ENCODE assay signal across 10 cellular contexts in the genomic region with DNA sequence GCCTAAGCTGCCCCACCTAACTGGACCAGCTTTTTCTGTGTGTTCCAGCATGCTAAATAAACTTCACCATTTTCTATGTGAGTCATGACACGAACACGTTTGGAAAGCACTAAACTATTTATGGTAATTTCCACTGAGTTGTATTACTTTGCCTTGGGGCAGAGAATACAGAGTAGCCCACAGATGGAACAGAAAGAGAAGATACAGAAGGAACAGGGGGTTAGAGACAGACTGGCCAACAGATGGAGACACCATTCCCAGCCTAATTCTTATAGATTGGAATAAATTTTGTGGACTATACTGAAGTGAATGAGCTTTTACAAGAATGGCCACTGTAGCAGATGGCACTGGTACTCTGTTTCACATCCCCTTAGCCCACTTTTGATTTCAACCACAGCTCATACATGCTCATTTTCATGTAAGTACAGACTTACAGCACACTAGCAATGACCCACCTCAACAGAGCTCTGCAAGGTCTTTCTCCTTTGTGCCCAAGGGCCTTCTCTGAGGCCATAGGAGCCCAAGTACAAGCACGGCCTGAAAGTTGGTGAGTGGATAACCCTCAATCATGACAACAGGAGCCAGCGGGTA. TPM values are rescaled to one million over a fixed set of nuclear protein-coding genes. Genes with fewer than 3 reads are reported as not detected.
DNase-seq lines count a peak whose midpoint lies in the region; ATAC-seq and TF ChIP-seq lines count a peak whose summit lies in the region.
"Had no signal": no experiment of that assay in that cellular context is flagged by ENCODE, and none has a peak within 500 bp of the region (broad histone marks: within the 10 kb centered on the region; RNA-seq: fewer than 3 reads in every experiment).

No MANE protein-coding gene starts in this region.

- peaks cover 4% of the 10 kb centered on the region; the same call in 1 of the 2 replicates for H3K79me2 ChIP-seq in OCI-LY3 (ENCODE audit: low read length)

- no peaks in the 10 kb centered on the region for H3K9me3 Mint-ChIP-seq in osteocyte (ENCODE audit: unreplicated experiment)
- H3K9me3 Mint-ChIP-seq: activated naive CD8-positive, alpha-beta T cell treated with anti-CD3 and anti-CD28 coated beads, Interleukin-2, amount 10 ng/mL, durations not matched to agents 7 days and 5 days had no signal

- H3K36me3 ChIP-seq in OCI-LY3 (replicated peaks; ENCODE audit: low read depth, low read length), result peaks cover 15% of the 10 kb centered on the region
- no peaks in the 10 kb centered on the region for H3K36me3 ChIP-seq in Peyer's patch

- no peaks in the 10 kb centered on the region for H3K36me3 Mint-ChIP-seq in osteocyte (ENCODE audit: unreplicated experiment)
- H3K36me3 Mint-ChIP-seq: activated naive CD8-positive, alpha-beta T cell treated with anti-CD3 and anti-CD28 coated beads, Interleukin-2, amount 10 ng/mL, durations not matched to agents 7 days and 5 days had no signal

- TF ChIP-seq POLR2A in Peyer's patch (IDR thresholded peaks at IDR 0.05), result no peak

- H3K27ac Mint-ChIP-seq in osteocyte (ENCODE audit: unreplicated experiment), result peak overlapping the region; percentile 1
- H3K27ac Mint-ChIP-seq: activated naive CD8-positive, alpha-beta T cell treated with anti-CD3 and anti-CD28 coated beads, Interleukin-2, amount 10 ng/mL, durations not matched to agents 7 days and 5 days had no signal

- peaks cover 63% of the 10 kb centered on the region for H3K4me1 ChIP-seq in OCI-LY3 (ENCODE audit: low read length)
- no peaks in the 10 kb centered on the region for H3K4me1 ChIP-seq in Peyer's patch

- peak overlapping the region; percentile 71 for H3K4me2 ChIP-seq in OCI-LY3 (ENCODE audit: low read length)

- H3K27me3 ChIP-seq in OCI-LY3 (ENCODE audit: low read depth, low read length) (no peaks in the 10 kb centered on the region), Peyer's patch (no peaks in the 10 kb centered on the region)

- no peaks in the 10 kb centered on the region for H4K20me1 ChIP-seq in OCI-LY3 (ENCODE audit: insufficient read depth, low read length)

- no peaks in the 10 kb centered on the region for H3K9me3 ChIP-seq in OCI-LY3 (ENCODE audit: insufficient read depth, low read length)
- H3K9me3 ChIP-seq in Peyer's patch, result no peaks in the 10 kb centered on the region

- ATAC-seq in GM18909 (IDR thresholded peaks at IDR 0.05; ENCODE audit: poor library complexity, unreplicated experiment) (peak; percentile 96), HG02763 (IDR thresholded peaks at IDR 0.05; ENCODE audit: unreplicated experiment) (peak; percentile 96)

- H3K4me1 Mint-ChIP-seq in osteocyte (ENCODE audit: unreplicated experiment), result peaks cover 14% of the 10 kb centered on the region

- H3K27me3 Mint-ChIP-seq in osteocyte (ENCODE audit: unreplicated experiment), result no peaks in the 10 kb centered on the region

- no peak for TF ChIP-seq CTCF in OCI-LY3 (IDR thresholded peaks at IDR 0.05; ENCODE audit: low read depth, low read length)
- TF ChIP-seq CTCF in osteocyte (IDR thresholded peaks at IDR 0.05), result peak; percentile 42
- no peak for TF ChIP-seq CTCF in Peyer's patch (IDR thresholded peaks at IDR 0.05)

- 0 out of 2 replicates have a peak overlapping the region, but pooled peaks have one; percentile 29 for H2AFZ ChIP-seq in OCI-LY3 (ENCODE audit: low read depth, low read length)

- H3K27ac ChIP-seq in OCI-LY3 (ENCODE audit: low read length) (peak overlapping the region; percentile 97), Peyer's patch (no peak overlapping the region)

- no peak overlapping the region for H3K4me3 Mint-ChIP-seq in osteocyte (ENCODE audit: unreplicated experiment)
- H3K4me3 Mint-ChIP-seq: activated naive CD8-positive, alpha-beta T cell treated with anti-CD3 and anti-CD28 coated beads, Interleukin-2, amount 10 ng/mL, durations not matched to agents 7 days and 5 days had no signal

- DNase-seq in osteocyte (ENCODE audit: extremely low spot score, unreplicated experiment) (no peak), Peyer's patch (no peak), occipital lobe (lab: John Stamatoyannopoulos, UW) (no peak), NCI-H2029 (lab: John Stamatoyannopoulos, UW) (no peak), HK-2 (ENCODE audit: unreplicated experiment) (no peak)
- DNase-seq: activated naive CD8-positive, alpha-beta T cell treated with anti-CD3 and anti-CD28 coated beads, Interleukin-2, amount 10 ng/mL, durations not matched to agents 7 days and 5 days had no signal

- H3K9ac ChIP-seq in OCI-LY3 (ENCODE audit: low read length), result peak overlapping the region; percentile 77

- H3K4me3 ChIP-seq in OCI-LY3 (ENCODE audit: low read length) (peak overlapping the region; percentile 56), Peyer's patch (no peak overlapping the region)

RNA-seq across cellular contexts. Expression of gene NT5DC1, which starts 13.1 kb away (rescaled TPM):
- total RNA-seq in osteocyte (16.0 TPM in 2 replicates), Peyer's patch (10 to 100 TPM in 3 of 4 donors, 1 to 10 TPM in 1; 5.0 to 34.5 (median 21.0) TPM), occipital lobe (2.2 TPM)

RNA-seq across cellular contexts. Expression of gene FRK, which starts 26.8 kb away (rescaled TPM):
- 0.03 and 0.05 TPM in 2 replicates for total RNA-seq in osteocyte
- total RNA-seq in Peyer's patch, result 10 to 100 TPM in 3 of 4 donors, 1 to 10 TPM in 1; 7.4 to 54.3 (median 31.2) TPM
- total RNA-seq in occipital lobe, result 0.31 TPM

RNA-seq across cellular contexts. Expression of gene COL10A1, which starts 38.4 kb away (rescaled TPM):
- total RNA-seq in osteocyte (not detected in 2 replicates), Peyer's patch (not detected), occipital lobe (not detected)
- total RNA-seq: activated naive CD8-positive, alpha-beta T cell treated with anti-CD3 and anti-CD28 coated beads, Interleukin-2, amount 10 ng/mL, durations not matched to agents 7 days and 5 days; temporal lobe had no signal
